2 cellular contexts compared by ENCODE assay signal in the genomic region with DNA sequence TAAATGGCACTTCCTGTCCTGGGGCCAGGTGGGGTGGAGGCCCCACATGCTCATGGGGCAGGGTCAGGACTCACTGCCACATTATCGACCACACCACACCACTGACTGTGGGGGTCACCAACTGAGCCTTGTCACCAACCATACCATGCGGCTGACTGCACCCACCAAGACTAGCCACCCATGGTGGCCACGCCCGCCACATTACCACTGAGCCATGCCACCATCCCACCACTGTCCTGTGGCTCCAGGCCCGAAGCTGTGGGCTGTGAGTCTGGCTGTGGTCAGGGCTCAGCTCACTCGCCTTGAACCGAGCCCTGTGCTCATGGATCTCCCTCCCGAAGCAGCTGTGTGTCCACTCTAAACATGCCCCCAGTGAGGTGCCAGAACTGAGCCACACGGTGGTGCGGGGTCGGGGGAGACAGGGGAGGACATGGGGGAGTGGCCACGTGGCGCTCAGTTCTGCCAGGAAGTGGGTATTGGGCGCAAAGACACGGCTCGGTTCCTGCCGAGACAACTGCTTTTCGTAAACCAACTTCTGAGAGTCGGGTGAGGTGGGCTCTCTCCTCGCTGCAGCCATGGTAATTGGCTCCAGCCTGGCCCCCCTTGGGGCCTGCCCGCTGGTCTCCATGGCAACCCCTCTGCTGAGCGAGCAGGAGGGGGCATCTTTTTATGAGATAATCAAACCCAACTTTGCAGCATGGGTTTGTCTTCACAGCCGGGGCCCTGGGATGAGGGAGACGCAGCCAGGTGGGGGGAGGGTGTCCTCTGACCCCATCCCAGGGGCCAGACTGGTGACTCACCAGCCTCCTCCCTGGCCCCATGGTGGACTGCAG.
TF ChIP-seq lines count a peak whose summit lies in the region.

No MANE protein-coding gene starts in this region.

TF ChIP-seq in liver, 16 proteins besides CTCF, POLR2A, EP300 and RAD21:
- no peak for TF ChIP-seq GABPA (IDR thresholded peaks at IDR 0.05 in 1 of 2, conservative IDR thresholded peaks at IDR 0.05 in 1 of 2)
- TF ChIP-seq, protein P1, sequence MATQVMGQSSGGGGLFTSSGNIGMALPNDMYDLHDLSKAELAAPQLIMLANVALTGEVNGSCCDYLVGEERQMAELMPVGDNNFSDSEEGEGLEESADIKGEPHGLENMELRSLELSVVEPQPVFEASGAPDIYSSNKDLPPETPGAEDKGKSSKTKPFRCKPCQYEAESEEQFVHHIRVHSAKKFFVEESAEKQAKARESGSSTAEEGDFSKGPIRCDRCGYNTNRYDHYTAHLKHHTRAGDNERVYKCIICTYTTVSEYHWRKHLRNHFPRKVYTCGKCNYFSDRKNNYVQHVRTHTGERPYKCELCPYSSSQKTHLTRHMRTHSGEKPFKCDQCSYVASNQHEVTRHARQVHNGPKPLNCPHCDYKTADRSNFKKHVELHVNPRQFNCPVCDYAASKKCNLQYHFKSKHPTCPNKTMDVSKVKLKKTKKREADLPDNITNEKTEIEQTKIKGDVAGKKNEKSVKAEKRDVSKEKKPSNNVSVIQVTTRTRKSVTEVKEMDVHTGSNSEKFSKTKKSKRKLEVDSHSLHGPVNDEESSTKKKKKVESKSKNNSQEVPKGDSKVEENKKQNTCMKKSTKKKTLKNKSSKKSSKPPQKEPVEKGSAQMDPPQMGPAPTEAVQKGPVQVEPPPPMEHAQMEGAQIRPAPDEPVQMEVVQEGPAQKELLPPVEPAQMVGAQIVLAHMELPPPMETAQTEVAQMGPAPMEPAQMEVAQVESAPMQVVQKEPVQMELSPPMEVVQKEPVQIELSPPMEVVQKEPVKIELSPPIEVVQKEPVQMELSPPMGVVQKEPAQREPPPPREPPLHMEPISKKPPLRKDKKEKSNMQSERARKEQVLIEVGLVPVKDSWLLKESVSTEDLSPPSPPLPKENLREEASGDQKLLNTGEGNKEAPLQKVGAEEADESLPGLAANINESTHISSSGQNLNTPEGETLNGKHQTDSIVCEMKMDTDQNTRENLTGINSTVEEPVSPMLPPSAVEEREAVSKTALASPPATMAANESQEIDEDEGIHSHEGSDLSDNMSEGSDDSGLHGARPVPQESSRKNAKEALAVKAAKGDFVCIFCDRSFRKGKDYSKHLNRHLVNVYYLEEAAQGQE (IDR thresholded peaks at IDR 0.05), result no peak
- TF ChIP-seq FOXA2 (IDR thresholded peaks at IDR 0.05), result no peak
- TF ChIP-seq, protein P2, sequence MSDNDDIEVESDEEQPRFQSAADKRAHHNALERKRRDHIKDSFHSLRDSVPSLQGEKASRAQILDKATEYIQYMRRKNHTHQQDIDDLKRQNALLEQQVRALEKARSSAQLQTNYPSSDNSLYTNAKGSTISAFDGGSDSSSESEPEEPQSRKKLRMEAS (IDR thresholded peaks at IDR 0.05), result no peak
- TF ChIP-seq HNF4G (IDR thresholded peaks at IDR 0.05), result no peak
- TF ChIP-seq TAF1 (conservative IDR thresholded peaks at IDR 0.05), result no peak
- TF ChIP-seq SP1 (IDR thresholded peaks at IDR 0.05), result no peak

TF ChIP-seq in HepG2, 621 proteins besides CTCF, POLR2A, EP300 and RAD21:
- TF ChIP-seq SYNCRIP (IDR thresholded peaks at IDR 0.05; ENCODE audit: insufficient read depth, low read depth, low read length) (no peak), ZC3H13 (CRISPR knock-in tag; IDR thresholded peaks at IDR 0.05) (no peak), CREM (IDR thresholded peaks at IDR 0.05) (no peak), CREM (CRISPR knock-in tag; IDR thresholded peaks at IDR 0.05) (no peak), ZNF678 (CRISPR knock-in tag; IDR thresholded peaks at IDR 0.05) (no peak), DPF2 (CRISPR knock-in tag; IDR thresholded peaks at IDR 0.05; ENCODE audit: borderline replicate concordance, low read depth) (no peak), RFX5 (IDR thresholded peaks at IDR 0.05; ENCODE audit: low read depth, low read length) (no peak), ZNF768 (CRISPR knock-in tag; IDR thresholded peaks at IDR 0.05) (no peak), HOXA3 (CRISPR knock-in tag; IDR thresholded peaks at IDR 0.05) (no peak), ZNF792 (CRISPR knock-in tag; IDR thresholded peaks at IDR 0.05) (no peak), ZKSCAN1 (IDR thresholded peaks at IDR 0.05; ENCODE audit: low read length) (no peak)
- TF ChIP-seq, protein P3, sequence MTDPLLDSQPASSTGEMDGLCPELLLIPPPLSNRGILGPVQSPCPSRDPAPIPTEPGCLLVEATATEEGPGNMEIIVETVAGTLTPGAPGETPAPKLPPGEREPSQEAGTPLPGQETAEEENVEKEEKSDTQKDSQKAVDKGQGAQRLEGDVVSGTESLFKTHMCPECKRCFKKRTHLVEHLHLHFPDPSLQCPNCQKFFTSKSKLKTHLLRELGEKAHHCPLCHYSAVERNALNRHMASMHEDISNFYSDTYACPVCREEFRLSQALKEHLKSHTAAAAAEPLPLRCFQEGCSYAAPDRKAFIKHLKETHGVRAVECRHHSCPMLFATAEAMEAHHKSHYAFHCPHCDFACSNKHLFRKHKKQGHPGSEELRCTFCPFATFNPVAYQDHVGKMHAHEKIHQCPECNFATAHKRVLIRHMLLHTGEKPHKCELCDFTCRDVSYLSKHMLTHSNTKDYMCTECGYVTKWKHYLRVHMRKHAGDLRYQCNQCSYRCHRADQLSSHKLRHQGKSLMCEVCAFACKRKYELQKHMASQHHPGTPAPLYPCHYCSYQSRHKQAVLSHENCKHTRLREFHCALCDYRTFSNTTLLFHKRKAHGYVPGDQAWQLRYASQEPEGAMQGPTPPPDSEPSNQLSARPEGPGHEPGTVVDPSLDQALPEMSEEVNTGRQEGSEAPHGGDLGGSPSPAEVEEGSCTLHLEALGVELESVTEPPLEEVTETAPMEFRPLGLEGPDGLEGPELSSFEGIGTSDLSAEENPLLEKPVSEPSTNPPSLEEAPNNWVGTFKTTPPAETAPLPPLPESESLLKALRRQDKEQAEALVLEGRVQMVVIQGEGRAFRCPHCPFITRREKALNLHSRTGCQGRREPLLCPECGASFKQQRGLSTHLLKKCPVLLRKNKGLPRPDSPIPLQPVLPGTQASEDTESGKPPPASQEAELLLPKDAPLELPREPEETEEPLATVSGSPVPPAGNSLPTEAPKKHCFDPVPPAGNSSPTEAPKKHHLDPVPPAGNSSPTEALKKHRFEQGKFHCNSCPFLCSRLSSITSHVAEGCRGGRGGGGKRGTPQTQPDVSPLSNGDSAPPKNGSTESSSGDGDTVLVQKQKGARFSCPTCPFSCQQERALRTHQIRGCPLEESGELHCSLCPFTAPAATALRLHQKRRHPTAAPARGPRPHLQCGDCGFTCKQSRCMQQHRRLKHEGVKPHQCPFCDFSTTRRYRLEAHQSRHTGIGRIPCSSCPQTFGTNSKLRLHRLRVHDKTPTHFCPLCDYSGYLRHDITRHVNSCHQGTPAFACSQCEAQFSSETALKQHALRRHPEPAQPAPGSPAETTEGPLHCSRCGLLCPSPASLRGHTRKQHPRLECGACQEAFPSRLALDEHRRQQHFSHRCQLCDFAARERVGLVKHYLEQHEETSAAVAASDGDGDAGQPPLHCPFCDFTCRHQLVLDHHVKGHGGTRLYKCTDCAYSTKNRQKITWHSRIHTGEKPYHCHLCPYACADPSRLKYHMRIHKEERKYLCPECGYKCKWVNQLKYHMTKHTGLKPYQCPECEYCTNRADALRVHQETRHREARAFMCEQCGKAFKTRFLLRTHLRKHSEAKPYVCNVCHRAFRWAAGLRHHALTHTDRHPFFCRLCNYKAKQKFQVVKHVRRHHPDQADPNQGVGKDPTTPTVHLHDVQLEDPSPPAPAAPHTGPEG (CRISPR knock-in tag; IDR thresholded peaks at IDR 0.05), result no peak
- TF ChIP-seq, protein P4, sequence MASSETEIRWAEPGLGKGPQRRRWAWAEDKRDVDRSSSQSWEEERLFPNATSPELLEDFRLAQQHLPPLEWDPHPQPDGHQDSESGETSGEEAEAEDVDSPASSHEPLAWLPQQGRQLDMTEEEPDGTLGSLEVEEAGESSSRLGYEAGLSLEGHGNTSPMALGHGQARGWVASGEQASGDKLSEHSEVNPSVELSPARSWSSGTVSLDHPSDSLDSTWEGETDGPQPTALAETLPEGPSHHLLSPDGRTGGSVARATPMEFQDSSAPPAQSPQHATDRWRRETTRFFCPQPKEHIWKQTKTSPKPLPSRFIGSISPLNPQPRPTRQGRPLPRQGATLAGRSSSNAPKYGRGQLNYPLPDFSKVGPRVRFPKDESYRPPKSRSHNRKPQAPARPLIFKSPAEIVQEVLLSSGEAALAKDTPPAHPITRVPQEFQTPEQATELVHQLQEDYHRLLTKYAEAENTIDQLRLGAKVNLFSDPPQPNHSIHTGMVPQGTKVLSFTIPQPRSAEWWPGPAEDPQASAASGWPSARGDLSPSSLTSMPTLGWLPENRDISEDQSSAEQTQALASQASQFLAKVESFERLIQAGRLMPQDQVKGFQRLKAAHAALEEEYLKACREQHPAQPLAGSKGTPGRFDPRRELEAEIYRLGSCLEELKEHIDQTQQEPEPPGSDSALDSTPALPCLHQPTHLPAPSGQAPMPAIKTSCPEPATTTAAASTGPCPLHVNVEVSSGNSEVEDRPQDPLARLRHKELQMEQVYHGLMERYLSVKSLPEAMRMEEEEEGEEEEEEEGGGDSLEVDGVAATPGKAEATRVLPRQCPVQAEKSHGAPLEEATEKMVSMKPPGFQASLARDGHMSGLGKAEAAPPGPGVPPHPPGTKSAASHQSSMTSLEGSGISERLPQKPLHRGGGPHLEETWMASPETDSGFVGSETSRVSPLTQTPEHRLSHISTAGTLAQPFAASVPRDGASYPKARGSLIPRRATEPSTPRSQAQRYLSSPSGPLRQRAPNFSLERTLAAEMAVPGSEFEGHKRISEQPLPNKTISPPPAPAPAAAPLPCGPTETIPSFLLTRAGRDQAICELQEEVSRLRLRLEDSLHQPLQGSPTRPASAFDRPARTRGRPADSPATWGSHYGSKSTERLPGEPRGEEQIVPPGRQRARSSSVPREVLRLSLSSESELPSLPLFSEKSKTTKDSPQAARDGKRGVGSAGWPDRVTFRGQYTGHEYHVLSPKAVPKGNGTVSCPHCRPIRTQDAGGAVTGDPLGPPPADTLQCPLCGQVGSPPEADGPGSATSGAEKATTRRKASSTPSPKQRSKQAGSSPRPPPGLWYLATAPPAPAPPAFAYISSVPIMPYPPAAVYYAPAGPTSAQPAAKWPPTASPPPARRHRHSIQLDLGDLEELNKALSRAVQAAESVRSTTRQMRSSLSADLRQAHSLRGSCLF (CRISPR knock-in tag; IDR thresholded peaks at IDR 0.05; ENCODE audit: borderline replicate concordance), result no peak
- TF ChIP-seq, protein P5, sequence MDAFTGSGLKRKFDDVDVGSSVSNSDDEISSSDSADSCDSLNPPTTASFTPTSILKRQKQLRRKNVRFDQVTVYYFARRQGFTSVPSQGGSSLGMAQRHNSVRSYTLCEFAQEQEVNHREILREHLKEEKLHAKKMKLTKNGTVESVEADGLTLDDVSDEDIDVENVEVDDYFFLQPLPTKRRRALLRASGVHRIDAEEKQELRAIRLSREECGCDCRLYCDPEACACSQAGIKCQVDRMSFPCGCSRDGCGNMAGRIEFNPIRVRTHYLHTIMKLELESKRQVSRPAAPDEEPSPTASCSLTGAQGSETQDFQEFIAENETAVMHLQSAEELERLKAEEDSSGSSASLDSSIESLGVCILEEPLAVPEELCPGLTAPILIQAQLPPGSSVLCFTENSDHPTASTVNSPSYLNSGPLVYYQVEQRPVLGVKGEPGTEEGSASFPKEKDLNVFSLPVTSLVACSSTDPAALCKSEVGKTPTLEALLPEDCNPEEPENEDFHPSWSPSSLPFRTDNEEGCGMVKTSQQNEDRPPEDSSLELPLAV (CRISPR knock-in tag; conservative IDR thresholded peaks at IDR 0.05; ENCODE audit: low read depth), result no peak
- TF ChIP-seq, protein P6, sequence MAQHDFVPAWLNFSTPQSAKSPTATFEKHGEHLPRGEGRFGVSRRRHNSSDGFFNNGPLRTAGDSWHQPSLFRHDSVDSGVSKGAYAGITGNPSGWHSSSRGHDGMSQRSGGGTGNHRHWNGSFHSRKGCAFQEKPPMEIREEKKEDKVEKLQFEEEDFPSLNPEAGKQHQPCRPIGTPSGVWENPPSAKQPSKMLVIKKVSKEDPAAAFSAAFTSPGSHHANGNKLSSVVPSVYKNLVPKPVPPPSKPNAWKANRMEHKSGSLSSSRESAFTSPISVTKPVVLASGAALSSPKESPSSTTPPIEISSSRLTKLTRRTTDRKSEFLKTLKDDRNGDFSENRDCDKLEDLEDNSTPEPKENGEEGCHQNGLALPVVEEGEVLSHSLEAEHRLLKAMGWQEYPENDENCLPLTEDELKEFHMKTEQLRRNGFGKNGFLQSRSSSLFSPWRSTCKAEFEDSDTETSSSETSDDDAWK (CRISPR knock-in tag; IDR thresholded peaks at IDR 0.05), result no peak
- TF ChIP-seq, protein P7, sequence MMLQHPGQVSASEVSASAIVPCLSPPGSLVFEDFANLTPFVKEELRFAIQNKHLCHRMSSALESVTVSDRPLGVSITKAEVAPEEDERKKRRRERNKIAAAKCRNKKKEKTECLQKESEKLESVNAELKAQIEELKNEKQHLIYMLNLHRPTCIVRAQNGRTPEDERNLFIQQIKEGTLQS (CRISPR knock-in tag; IDR thresholded peaks at IDR 0.05), result no peak
- TF ChIP-seq, protein P8, sequence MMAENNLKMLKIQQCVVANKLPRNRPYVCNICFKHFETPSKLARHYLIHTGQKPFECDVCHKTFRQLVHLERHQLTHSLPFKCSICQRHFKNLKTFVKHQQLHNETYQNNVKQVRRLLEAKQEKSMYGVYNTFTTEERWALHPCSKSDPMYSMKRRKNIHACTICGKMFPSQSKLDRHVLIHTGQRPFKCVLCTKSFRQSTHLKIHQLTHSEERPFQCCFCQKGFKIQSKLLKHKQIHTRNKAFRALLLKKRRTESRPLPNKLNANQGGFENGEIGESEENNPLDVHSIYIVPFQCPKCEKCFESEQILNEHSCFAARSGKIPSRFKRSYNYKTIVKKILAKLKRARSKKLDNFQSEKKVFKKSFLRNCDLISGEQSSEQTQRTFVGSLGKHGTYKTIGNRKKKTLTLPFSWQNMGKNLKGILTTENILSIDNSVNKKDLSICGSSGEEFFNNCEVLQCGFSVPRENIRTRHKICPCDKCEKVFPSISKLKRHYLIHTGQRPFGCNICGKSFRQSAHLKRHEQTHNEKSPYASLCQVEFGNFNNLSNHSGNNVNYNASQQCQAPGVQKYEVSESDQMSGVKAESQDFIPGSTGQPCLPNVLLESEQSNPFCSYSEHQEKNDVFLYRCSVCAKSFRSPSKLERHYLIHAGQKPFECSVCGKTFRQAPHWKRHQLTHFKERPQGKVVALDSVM (CRISPR knock-in tag; IDR thresholded peaks at IDR 0.05), result no peak
TF ChIP-seq in HepG2: peak in this region for 0.
